9 cellular contexts compared by ENCODE assay signal in the genomic region with DNA sequence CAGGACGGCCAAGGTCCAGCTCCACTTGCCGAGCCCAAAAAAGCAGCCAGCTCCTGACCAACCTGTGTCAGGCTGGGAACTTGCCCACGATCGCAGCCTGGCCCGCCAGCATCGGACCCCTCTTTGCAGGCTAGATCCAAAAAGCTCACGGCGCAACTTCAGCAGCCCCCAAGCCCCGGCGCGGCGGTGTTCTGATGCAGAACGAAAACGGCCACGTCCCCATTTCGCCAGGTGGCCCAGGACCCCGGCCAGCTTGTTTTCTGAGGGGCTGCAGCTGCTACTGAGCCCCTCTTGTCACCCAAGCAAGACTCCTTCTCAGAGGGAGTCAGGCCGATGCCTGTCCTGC. TPM values are rescaled to one million over a fixed set of nuclear protein-coding genes. Genes with fewer than 3 reads are reported as not detected.
DNase-seq lines count a peak whose midpoint lies in the region; ATAC-seq, FAIRE-seq and TF ChIP-seq lines count a peak whose summit lies in the region.
"Had no signal": no experiment of that assay in that cellular context is flagged by ENCODE, and none has a peak within 500 bp of the region (broad histone marks: within the 10 kb centered on the region; RNA-seq: fewer than 3 reads in every experiment).

No MANE protein-coding gene starts in this region.

- peaks cover 5% of the 10 kb centered on the region for H3K36me3 ChIP-seq in CD8-positive, alpha-beta memory T cell (ENCODE audit: insufficient read depth, low read length)
- peaks cover 0 to 12% (median 0%) of the 10 kb centered on the region in 3 donors for H3K36me3 ChIP-seq in Peyer's patch
- H3K36me3 ChIP-seq in esophagus muscularis mucosa = peaks cover 0 to 6% (median 5%) of the 10 kb centered on the region in 4 donors
- no peaks in the 10 kb centered on the region for H3K36me3 ChIP-seq in pancreas

- WGBS in esophagus muscularis mucosa = no CpG with 5 or more reads among the region's 18 CpGs
- WGBS in pancreas, 2 donors = 30 to 36% methylated on average over 18 of the region's 18 CpGs

- TF ChIP-seq CTCF in Peyer's patch (IDR thresholded peaks at IDR 0.05) (no peak), esophagus muscularis mucosa (IDR thresholded peaks at IDR 0.05) (no peak), pancreas (IDR thresholded peaks at IDR 0.05) (no peak), GM13977 (IDR thresholded peaks at IDR 0.05; ENCODE audit: extremely low read depth, insufficient read depth, missing control alignments) (no peak)

- no peaks in the 10 kb centered on the region for H3K9me3 ChIP-seq in CD8-positive, alpha-beta memory T cell (ENCODE audit: low read length)
- no peaks in the 10 kb centered on the region for H3K9me3 ChIP-seq in Peyer's patch
- no peaks in the 10 kb centered on the region for H3K9me3 ChIP-seq in esophagus muscularis mucosa
- no peaks in the 10 kb centered on the region for H3K9me3 ChIP-seq in pancreas

- ATAC-seq in pancreas = no peak

- TF ChIP-seq EP300 in esophagus muscularis mucosa (IDR thresholded peaks at IDR 0.05) = no peak

- POLR2A ChIA-PET in CD8-positive, alpha-beta memory T cell (lab: Charles Lee) = interaction anchor here (1.0 to 1.3 kb wide), 2 partner anchors 11 to 16 kb away, joined by 3 to 4 read pairs; no protein-coding TSS in a partner anchor

- H3K27ac ChIP-seq in CD8-positive, alpha-beta memory T cell (ENCODE audit: low read depth, low read length) = peak overlapping the region; percentile 97
- H3K27ac ChIP-seq in Peyer's patch = peak overlapping the region in 3 of 4 donors; percentile 88 to 95 (median 91)
- H3K27ac ChIP-seq in esophagus muscularis mucosa (replicated peaks in 1 of 4) = peak overlapping the region in 3 of 4 donors; percentile 97
- H3K27ac ChIP-seq in pancreas = peak overlapping the region in 2 of 4 donors; percentile 17 to 35

- peaks cover 60% of the 10 kb centered on the region for H3K4me1 ChIP-seq in CD8-positive, alpha-beta memory T cell (ENCODE audit: insufficient read depth, low read length)
- H3K4me1 ChIP-seq in Peyer's patch (peaks cover 16 to 57% (median 45%) of the 10 kb centered on the region in 4 donors), esophagus muscularis mucosa (peaks cover 70 to 82% (median 79%) of the 10 kb centered on the region in 4 donors), pancreas (peaks cover 26 to 40% (median 34%) of the 10 kb centered on the region in 3 donors)

- CTCF ChIA-PET in CD8-positive, alpha-beta memory T cell (lab: Charles Lee) = interaction anchor here (1.0 to 4.2 kb wide), 8 partner anchors 9 to 99 kb away, joined by 3 to 15 read pairs (median 3); a partner anchor contains a TSS

- DNase-seq in CD8-positive, alpha-beta memory T cell = no peak
- DNase-seq in Peyer's patch (no peak), esophagus muscularis mucosa (ENCODE audit: extremely low spot score) (no peak), pancreas (peak in 2 of 6 donors; percentile 47 to 81), AG08395 (ENCODE audit: low spot score) (no peak), GM13977 (ENCODE audit: low spot score) (no peak), iPS-NIHi7 (ENCODE audit: extremely low spot score) (no peak), middle frontal gyrus (ENCODE audit: extremely low spot score, low spot score) (no peak)

- H3K9me3 Mint-ChIP-seq in CD8-positive, alpha-beta memory T cell = peaks cover 0 to 3% (median 0%) of the 10 kb centered on the region in 5 donors

- peaks cover 0 to 25% (median 0%) of the 10 kb centered on the region in 3 donors for H3K36me3 Mint-ChIP-seq in CD8-positive, alpha-beta memory T cell

- H3K27ac Mint-ChIP-seq in CD8-positive, alpha-beta memory T cell = peak overlapping the region; percentile 82 to 99 (median 92)

- peaks cover 0 to 6% of the 10 kb centered on the region in 2 donors for H3K27me3 Mint-ChIP-seq in CD8-positive, alpha-beta memory T cell

- H3K4me3 Mint-ChIP-seq in CD8-positive, alpha-beta memory T cell = peak overlapping the region; percentile 76 to 95 (median 89)

- in situ Hi-C loops in GM13977 (cut with MboI; ENCODE audit: low pct_unique_long_range_greater_than_20kb, low sequenced_read_pairs, unreplicated experiment) = no loop called here

- H3K4me3 ChIP-seq in CD8-positive, alpha-beta memory T cell (ENCODE audit: low read length) = peak overlapping the region; percentile 71
- peak overlapping the region; percentile 89 to 98 (median 92) for H3K4me3 ChIP-seq in Peyer's patch
- H3K4me3 ChIP-seq in esophagus muscularis mucosa = peak overlapping the region; percentile 84 to 96 (median 89)
- peak overlapping the region; percentile 64 to 81 (median 78) for H3K4me3 ChIP-seq in pancreas

- intact Hi-C loops in esophagus muscularis mucosa (cut with DNase I) (no loop called here), pancreas (cut with DNase I) (no loop called here)

- FAIRE-seq in pancreas (lab: Jason Lieb, UNC) = no peak

- H3K4me1 Mint-ChIP-seq in CD8-positive, alpha-beta memory T cell = peaks cover 22 to 60% (median 38%) of the 10 kb centered on the region in 3 donors

- no peak for TF ChIP-seq POLR2A in Peyer's patch (IDR thresholded peaks at IDR 0.05)
- TF ChIP-seq POLR2A in esophagus muscularis mucosa (IDR thresholded peaks at IDR 0.05; ENCODE audit: low read depth) = no peak

- no peaks in the 10 kb centered on the region for H3K27me3 ChIP-seq in CD8-positive, alpha-beta memory T cell (ENCODE audit: insufficient read depth, low read length, poor library complexity, severe bottlenecking)
- H3K27me3 ChIP-seq in Peyer's patch (no peaks in the 10 kb centered on the region), esophagus muscularis mucosa (no peaks in the 10 kb centered on the region), pancreas (no peaks in the 10 kb centered on the region)

RNA-seq across cellular contexts. Expression of a gene that starts 1.3 kb away (rescaled TPM):
- 100 to 1,000 TPM; 151 to 157 TPM for total RNA-seq in CD8-positive, alpha-beta memory T cell
- 84.6 TPM for polyA plus RNA-seq in CD8-positive, alpha-beta memory T cell
- total RNA-seq in Peyer's patch = 100 to 1,000 TPM; 287 to 409 (median 366) TPM
- 100 to 1,000 TPM; 129 to 187 (median 160) TPM for total RNA-seq in esophagus muscularis mucosa
- 10 to 100 TPM; 65.9 to 99.1 (median 83.7) TPM for total RNA-seq in pancreas
- polyA plus RNA-seq in pancreas = 100 to 1,000 TPM; 385 to 448 TPM

RNA-seq across cellular contexts. Expression of a gene that starts 1.7 kb away (rescaled TPM):
- not detected for total RNA-seq in CD8-positive, alpha-beta memory T cell
- not detected for polyA plus RNA-seq in CD8-positive, alpha-beta memory T cell
- total RNA-seq in Peyer's patch = not detected
- not detected for total RNA-seq in esophagus muscularis mucosa
- not detected for total RNA-seq in pancreas
- not detected for polyA plus RNA-seq in pancreas
- total RNA-seq: RPMI7951 had no signal

RNA-seq across cellular contexts. Expression of a gene that starts 6.8 kb away (rescaled TPM):
- 10 to 100 TPM; 78.1 to 78.9 TPM for total RNA-seq in CD8-positive, alpha-beta memory T cell
- 792 TPM for polyA plus RNA-seq in CD8-positive, alpha-beta memory T cell
- 10 to 100 TPM; 20.6 to 47.0 (median 22.6) TPM for total RNA-seq in Peyer's patch
- 10 to 100 TPM; 47.3 to 98.1 (median 81.3) TPM for total RNA-seq in esophagus muscularis mucosa
- total RNA-seq in pancreas = 10 to 100 TPM; 46.4 to 73.8 (median 56.2) TPM
- polyA plus RNA-seq in pancreas = 10 to 100 TPM; 20.4 to 40.9 TPM

RNA-seq across cellular contexts. Expression of a gene that starts 19.4 kb away (rescaled TPM):
- not detected for total RNA-seq in CD8-positive, alpha-beta memory T cell
- not detected for polyA plus RNA-seq in CD8-positive, alpha-beta memory T cell
- not detected for total RNA-seq in Peyer's patch
- total RNA-seq in esophagus muscularis mucosa = under 1 TPM in 2 of 4 donors, not detected in 2; 0.13 to 0.17 TPM
- not detected for total RNA-seq in pancreas
- polyA plus RNA-seq in pancreas = under 1 TPM; 0.08 to 0.09 TPM

RNA-seq across cellular contexts. Expression of a gene that starts 20.3 kb away (rescaled TPM):
- 10 to 100 TPM; 33.8 to 39.5 TPM for total RNA-seq in CD8-positive, alpha-beta memory T cell
- polyA plus RNA-seq in CD8-positive, alpha-beta memory T cell = 14.1 TPM
- 100 to 1,000 TPM in 1 of 4 donors, 10 to 100 TPM in 3; 30.1 to 162 (median 72.1) TPM for total RNA-seq in Peyer's patch
- total RNA-seq in esophagus muscularis mucosa = 1 to 10 TPM; 3.9 to 9.5 (median 6.9) TPM
- 10 to 100 TPM in 4 of 6 donors, 1 to 10 TPM in 2; 6.9 to 27.0 (median 16.0) TPM for total RNA-seq in pancreas
- polyA plus RNA-seq in pancreas = 100 to 1,000 TPM in 1 of 2 donors, 10 to 100 TPM in 1; 60.9 to 131 TPM
